ENCODE assay signal across 24 cellular contexts in genomic region chr9:98432134-98432533, GRCh38.
"Had no signal": no experiment of that assay in that cellular context is flagged by ENCODE, and none has a peak within 500 bp of the region (broad histone marks: within the 10 kb centered on the region; RNA-seq: fewer than 3 reads in every experiment).

No MANE protein-coding gene starts in this region.

- DNase-seq: activated CD4-positive, alpha-beta T cell treated with anti-CD3 and anti-CD28 coated beads for 36 hours; activated CD4-positive, CD25-positive, alpha-beta regulatory T cell; activated CD8-positive, alpha-beta T cell treated with anti-CD3 and anti-CD28 coated beads, Interleukin-2, amount 10 ng/mL, durations not matched to agents 7 days and 5 days; activated effector memory CD4-positive, alpha-beta T cell treated with Interleukin-2 at 50 U/mL for 16 hours; activated naive CD4-positive, alpha-beta T cell treated with anti-CD3 and anti-CD28 coated beads for 36 hours; activated naive CD8-positive, alpha-beta T cell treated with anti-CD3 and anti-CD28 coated beads for 36 hours; activated T-cell treated with anti-CD3 and anti-CD28 coated beads for 4 hours; adrenal gland; aorta; body of pancreas; effector memory CD4-positive, alpha-beta T cell; left lung; mesendoderm; natural killer cell; right lobe of liver; stimulated activated CD4-positive, alpha-beta T cell treated with anti-CD3 and anti-CD28 coated beads, Interleukin-2, amount 100 ng/mL, for 48 hours; stimulated activated naive CD8-positive, alpha-beta T cell treated with anti-CD3 and anti-CD28 coated beads, Interleukin-15, Interleukin-2, amounts not matched to agents 100 U/mL and 50 U/mL, for 24 hours; T-helper 2 cell; upper lobe of left lung had no signal

- H3K9me3 ChIP-seq: adrenal gland, body of pancreas, left lung, right lobe of liver, upper lobe of left lung, vagina had no signal

- H3K27me3 ChIP-seq: adrenal gland, body of pancreas, left lung, right lobe of liver, upper lobe of left lung, vagina had no signal

- ATAC-seq: activated CD4-positive, alpha-beta T cell treated with anti-CD3 and anti-CD28 coated beads for 36 hours; activated CD8-positive, alpha-beta T cell treated with anti-CD3 and anti-CD28 coated beads, Interleukin-2, amount 10 ng/mL, durations not matched to agents 7 days and 5 days; body of pancreas; left lung; natural killer cell; right lobe of liver; stimulated activated naive CD8-positive, alpha-beta T cell treated with anti-CD3 and anti-CD28 coated beads, Interleukin-15, Interleukin-2, amounts not matched to agents 100 U/mL and 50 U/mL, for 24 hours had no signal

- H3K36me3 ChIP-seq: adrenal gland, left lung, right lobe of liver, upper lobe of left lung, vagina had no signal

- H3K27ac ChIP-seq: adrenal gland, body of pancreas, left lung, right lobe of liver, upper lobe of left lung, vagina had no signal

- FAIRE-seq: colon, frontal cortex, islet of Langerhans had no signal

- H3K4me1 ChIP-seq: body of pancreas, right lobe of liver, vagina had no signal

- H3K4me3 ChIP-seq: adrenal gland, body of pancreas, left lung, lung, right lobe of liver, upper lobe of left lung, vagina had no signal
